ENCODE assay signal across 12 cellular contexts in the genomic region with DNA sequence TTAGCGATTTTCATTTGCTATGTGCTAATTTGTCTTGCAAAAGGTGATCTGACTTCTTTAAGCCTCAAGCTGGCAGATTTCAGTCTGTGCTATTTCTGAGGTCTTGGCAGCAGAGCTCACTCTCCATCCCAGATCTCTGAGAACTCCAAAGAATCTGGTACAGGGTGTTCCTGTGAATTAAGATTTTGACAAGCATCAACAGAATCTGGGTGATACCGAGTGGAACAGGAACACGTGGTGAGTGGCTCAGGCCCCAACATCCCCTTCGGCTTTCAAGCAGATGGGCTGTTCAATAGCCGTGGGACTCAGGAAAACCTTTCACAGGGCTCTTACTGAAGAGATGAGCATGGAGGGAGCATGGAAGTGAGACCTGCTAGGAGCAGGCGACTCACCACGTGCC.
"Had no signal": no experiment of that assay in that cellular context is flagged by ENCODE, and none has a peak within 500 bp of the region (broad histone marks: within the 10 kb centered on the region; RNA-seq: fewer than 3 reads in every experiment).

No MANE protein-coding gene starts in this region.

- DNase-seq: activated CD4-positive, alpha-beta T cell treated with anti-CD3 and anti-CD28 coated beads for 36 hours; activated CD4-positive, alpha-beta T cell treated with anti-CD3 and anti-CD28 coated beads, Interleukin-2, amount 50 U/mL, for 48 hours; activated naive CD8-positive, alpha-beta T cell treated with anti-CD3 and anti-CD28 coated beads for 36 hours; amniotic stem cell; foreskin melanocyte; kidney glomerular epithelial cell; retina; SK-N-SH; stimulated activated CD4-positive, alpha-beta T cell treated with anti-CD3 and anti-CD28 coated beads, Interleukin-2, amount 100 ng/mL, for 24 hours; stimulated activated naive CD8-positive, alpha-beta T cell treated with anti-CD3 and anti-CD28 coated beads, Interleukin-15, Interleukin-2, amounts not matched to agents 100 U/mL and 50 U/mL, for 24 hours; upper lobe of left lung had no signal

- H3K9me3 ChIP-seq: SK-N-SH, upper lobe of left lung had no signal

- H3K4me3 ChIP-seq: cardiac muscle cell, upper lobe of left lung had no signal

- H3K27me3 ChIP-seq: cardiac muscle cell, upper lobe of left lung had no signal

- H3K27ac ChIP-seq: cardiac muscle cell had no signal

- H3K4me1 ChIP-seq: upper lobe of left lung had no signal

- ATAC-seq: activated CD4-positive, alpha-beta T cell treated with anti-CD3 and anti-CD28 coated beads for 36 hours; stimulated activated naive CD8-positive, alpha-beta T cell treated with anti-CD3 and anti-CD28 coated beads, Interleukin-15, Interleukin-2, amounts not matched to agents 100 U/mL and 50 U/mL, for 24 hours had no signal
